In the genomic region with DNA sequence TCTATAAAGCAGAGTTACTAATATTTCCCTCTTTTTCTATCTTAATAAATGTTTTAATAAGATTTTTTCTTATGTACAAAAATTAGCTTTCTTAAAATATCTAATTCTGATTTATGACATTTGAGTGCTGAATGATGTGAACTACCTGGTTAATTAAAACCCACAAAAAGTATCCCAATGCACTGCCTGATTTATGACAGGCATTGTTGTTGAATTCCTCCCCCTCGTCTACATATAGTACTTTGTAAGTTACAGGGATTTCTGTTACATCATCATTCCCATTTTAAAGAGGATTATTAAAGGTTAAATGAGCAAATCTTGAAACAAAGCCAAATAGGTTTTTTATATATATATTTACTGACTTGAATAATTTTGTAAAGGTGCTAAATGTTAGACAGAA, we compare ENCODE assay signal across 28 cellular contexts.
"Had no signal": no experiment of that assay in that cellular context is flagged by ENCODE, and none has a peak within 500 bp of the region (broad histone marks: within the 10 kb centered on the region; RNA-seq: fewer than 3 reads in every experiment).

No MANE protein-coding gene starts in this region.

- ATAC-seq: activated CD8-positive, alpha-beta memory T cell treated with anti-CD3 and anti-CD28 coated beads, Interleukin-2, amount 10 ng/mL, durations not matched to agents 7 days and 5 days; activated CD8-positive, alpha-beta T cell treated with anti-CD3 and anti-CD28 coated beads, Interleukin-2, amount 10 ng/mL, durations not matched to agents 7 days and 5 days; esophagus mucosa; T-cell; WTC11 had no signal

- DNase-seq: activated CD4-positive, alpha-beta memory T cell treated with anti-CD3 and anti-CD28 coated beads for 36 hours; activated CD4-positive, alpha-beta T cell treated with anti-CD3 and anti-CD28 coated beads for 1 hour; activated CD4-positive, alpha-beta T cell treated with anti-CD3 and anti-CD28 coated beads for 48 hours; activated CD8-positive, alpha-beta memory T cell treated with anti-CD3 and anti-CD28 coated beads, Interleukin-2, amount 10 ng/mL, durations not matched to agents 7 days and 5 days; activated CD8-positive, alpha-beta memory T cell treated with anti-CD3 and anti-CD28 coated beads, Interleukin-2, amount 50 U/mL, for 4 hours; activated CD8-positive, alpha-beta T cell treated with anti-CD3 and anti-CD28 coated beads, Interleukin-2, amount 10 ng/mL, durations not matched to agents 7 days and 5 days; activated effector memory CD4-positive, alpha-beta T cell treated with anti-CD3 and anti-CD28 coated beads, Interleukin-2, amount 50 U/mL, for 16 hours; activated naive CD4-positive, alpha-beta T cell treated with anti-CD3 and anti-CD28 coated beads, Interleukin-2, amount 10 ng/mL, durations not matched to agents 7 days and 5 days; activated T-cell treated with anti-CD3 and anti-CD28 coated beads, Interleukin-2, amount 50 U/mL, for 1 hour; activated T-cell treated with anti-CD3 and anti-CD28 coated beads, Interleukin-2, amount 50 U/mL, for 48 hours; amniotic stem cell; anterior cingulate cortex; brain microvascular endothelial cell; dorsolateral prefrontal cortex; effector memory CD4-positive, alpha-beta T cell; endodermal cell; foreskin fibroblast; head of caudate nucleus; T-cell had no signal

- H3K36me3 ChIP-seq: brain microvascular endothelial cell had no signal

- H3K4me3 Mint-ChIP-seq: activated CD4-positive, alpha-beta memory T cell treated with anti-CD3 and anti-CD28 coated beads for 36 hours; activated CD8-positive, alpha-beta memory T cell treated with anti-CD3 and anti-CD28 coated beads, Interleukin-2, amount 10 ng/mL, durations not matched to agents 7 days and 5 days; activated CD8-positive, alpha-beta T cell treated with anti-CD3 and anti-CD28 coated beads, Interleukin-2, amount 10 ng/mL, durations not matched to agents 7 days and 5 days; activated naive CD4-positive, alpha-beta T cell treated with anti-CD3 and anti-CD28 coated beads, Interleukin-2, amount 10 ng/mL, durations not matched to agents 7 days and 5 days; activated naive CD8-positive, alpha-beta T cell; activated T-helper 1 cell treated with anti-CD3 and anti-CD28 coated beads, Interleukin-12 subunit alpha, Interleukin-12 subunit beta, Interleukin-2, Interleukin-4 antibody, amounts not matched to agents 30 ng/mL and 10 ng/mL and 1 ng/mL, durations not matched to agents 14 hours and 24 hours and 36 hours; central memory CD8-positive, alpha-beta T cell; dendritic cell treated with granulocyte-macrophage colony-stimulating factor and Interleukin-4, amounts not matched to agents 40 ng/mL and 50 ng/mL, for 4 days; endodermal cell; T-cell; T-helper 1 cell treated with Interleukin-12 subunit alpha and Interleukin-12 subunit beta and Interleukin-4 antibody, amounts not matched to agents 30 μg/mL and 1 μg/mL, for 36 hours; WTC11 had no signal

- H3K27ac ChIP-seq: brain microvascular endothelial cell, coronary artery, dorsolateral prefrontal cortex had no signal

- H3K9me3 Mint-ChIP-seq: activated CD4-positive, alpha-beta memory T cell treated with anti-CD3 and anti-CD28 coated beads for 36 hours; activated naive CD4-positive, alpha-beta T cell treated with anti-CD3 and anti-CD28 coated beads, Interleukin-2, amount 10 ng/mL, durations not matched to agents 7 days and 5 days; activated T-helper 1 cell treated with anti-CD3 and anti-CD28 coated beads, Interleukin-12 subunit alpha, Interleukin-12 subunit beta, Interleukin-2, Interleukin-4 antibody, amounts not matched to agents 30 ng/mL and 10 ng/mL and 1 ng/mL, durations not matched to agents 14 hours and 24 hours and 36 hours; activated T-helper 2 cell treated with anti-CD3 and anti-CD28 coated beads, Interferon-gamma antibody, Interleukin-2, Interleukin-4, amounts not matched to agents 10 μg/mL and 5 μg/mL and 100 μg/mL, durations not matched to agents 14 hours and 24 hours and 36 hours; central memory CD8-positive, alpha-beta T cell; dendritic cell treated with granulocyte-macrophage colony-stimulating factor and Interleukin-4, amounts not matched to agents 40 ng/mL and 50 ng/mL, for 4 days; endodermal cell; T-cell; T-helper 1 cell treated with Interleukin-12 subunit alpha and Interleukin-12 subunit beta and Interleukin-4 antibody, amounts not matched to agents 30 μg/mL and 1 μg/mL, for 36 hours; WTC11 had no signal

- H3K27me3 Mint-ChIP-seq: activated CD4-positive, alpha-beta memory T cell treated with anti-CD3 and anti-CD28 coated beads for 36 hours; activated CD8-positive, alpha-beta memory T cell treated with anti-CD3 and anti-CD28 coated beads, Interleukin-2, amount 10 ng/mL, durations not matched to agents 7 days and 5 days; activated naive CD4-positive, alpha-beta T cell treated with anti-CD3 and anti-CD28 coated beads, Interleukin-2, amount 10 ng/mL, durations not matched to agents 7 days and 5 days; activated naive CD8-positive, alpha-beta T cell; central memory CD8-positive, alpha-beta T cell; dendritic cell treated with granulocyte-macrophage colony-stimulating factor and Interleukin-4, amounts not matched to agents 40 ng/mL and 50 ng/mL, for 4 days; T-cell had no signal

- H3K4me3 ChIP-seq: coronary artery, dorsolateral prefrontal cortex had no signal

- H3K27ac Mint-ChIP-seq: activated CD8-positive, alpha-beta memory T cell treated with anti-CD3 and anti-CD28 coated beads, Interleukin-2, amount 10 ng/mL, durations not matched to agents 7 days and 5 days; activated CD8-positive, alpha-beta T cell treated with anti-CD3 and anti-CD28 coated beads, Interleukin-2, amount 10 ng/mL, durations not matched to agents 7 days and 5 days; activated naive CD4-positive, alpha-beta T cell treated with anti-CD3 and anti-CD28 coated beads, Interleukin-2, amount 10 ng/mL, durations not matched to agents 7 days and 5 days; activated T-helper 2 cell treated with anti-CD3 and anti-CD28 coated beads, Interferon-gamma antibody, Interleukin-2, Interleukin-4, amounts not matched to agents 10 μg/mL and 5 μg/mL and 100 μg/mL, durations not matched to agents 14 hours and 24 hours and 36 hours; dendritic cell treated with granulocyte-macrophage colony-stimulating factor and Interleukin-4, amounts not matched to agents 40 ng/mL and 50 ng/mL, for 4 days; endodermal cell; T-helper 1 cell treated with Interleukin-12 subunit alpha and Interleukin-12 subunit beta and Interleukin-4 antibody, amounts not matched to agents 30 μg/mL and 1 μg/mL, for 36 hours; WTC11 had no signal

- H3K36me3 Mint-ChIP-seq: WTC11 had no signal
